ENCODE assay signal across 1 cellular context in the genomic region with DNA sequence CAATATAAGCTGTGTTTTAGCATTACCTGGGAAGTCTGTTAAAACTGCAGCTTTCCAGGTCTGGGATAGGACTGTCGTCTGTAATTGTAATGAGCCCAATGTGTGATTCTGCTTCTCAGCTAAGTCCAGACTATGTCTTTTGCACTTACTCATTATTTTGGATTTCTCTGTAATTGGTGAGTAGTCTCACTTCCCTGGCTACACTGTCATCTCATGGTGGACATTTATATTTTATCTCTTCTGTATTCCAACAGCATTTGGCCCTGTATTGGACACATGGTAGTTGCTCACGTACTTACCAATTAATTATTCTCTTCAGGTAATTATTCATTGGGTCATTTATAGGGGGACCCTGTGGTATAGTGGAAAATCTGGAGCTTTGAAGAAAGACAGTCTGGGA.
TF ChIP-seq lines count a peak whose summit lies in the region.

No MANE protein-coding gene starts in this region.

TF ChIP-seq in Ishikawa, 13 proteins besides CTCF, POLR2A, EP300 and RAD21 (continued from another document):
- TF ChIP-seq, protein P1, sequence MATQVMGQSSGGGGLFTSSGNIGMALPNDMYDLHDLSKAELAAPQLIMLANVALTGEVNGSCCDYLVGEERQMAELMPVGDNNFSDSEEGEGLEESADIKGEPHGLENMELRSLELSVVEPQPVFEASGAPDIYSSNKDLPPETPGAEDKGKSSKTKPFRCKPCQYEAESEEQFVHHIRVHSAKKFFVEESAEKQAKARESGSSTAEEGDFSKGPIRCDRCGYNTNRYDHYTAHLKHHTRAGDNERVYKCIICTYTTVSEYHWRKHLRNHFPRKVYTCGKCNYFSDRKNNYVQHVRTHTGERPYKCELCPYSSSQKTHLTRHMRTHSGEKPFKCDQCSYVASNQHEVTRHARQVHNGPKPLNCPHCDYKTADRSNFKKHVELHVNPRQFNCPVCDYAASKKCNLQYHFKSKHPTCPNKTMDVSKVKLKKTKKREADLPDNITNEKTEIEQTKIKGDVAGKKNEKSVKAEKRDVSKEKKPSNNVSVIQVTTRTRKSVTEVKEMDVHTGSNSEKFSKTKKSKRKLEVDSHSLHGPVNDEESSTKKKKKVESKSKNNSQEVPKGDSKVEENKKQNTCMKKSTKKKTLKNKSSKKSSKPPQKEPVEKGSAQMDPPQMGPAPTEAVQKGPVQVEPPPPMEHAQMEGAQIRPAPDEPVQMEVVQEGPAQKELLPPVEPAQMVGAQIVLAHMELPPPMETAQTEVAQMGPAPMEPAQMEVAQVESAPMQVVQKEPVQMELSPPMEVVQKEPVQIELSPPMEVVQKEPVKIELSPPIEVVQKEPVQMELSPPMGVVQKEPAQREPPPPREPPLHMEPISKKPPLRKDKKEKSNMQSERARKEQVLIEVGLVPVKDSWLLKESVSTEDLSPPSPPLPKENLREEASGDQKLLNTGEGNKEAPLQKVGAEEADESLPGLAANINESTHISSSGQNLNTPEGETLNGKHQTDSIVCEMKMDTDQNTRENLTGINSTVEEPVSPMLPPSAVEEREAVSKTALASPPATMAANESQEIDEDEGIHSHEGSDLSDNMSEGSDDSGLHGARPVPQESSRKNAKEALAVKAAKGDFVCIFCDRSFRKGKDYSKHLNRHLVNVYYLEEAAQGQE (IDR thresholded peaks at IDR 0.05; ENCODE audit: low read depth): no peak
- no peak for TF ChIP-seq TCF12 (IDR thresholded peaks at IDR 0.05; ENCODE audit: low read depth)
